In the genomic region with DNA sequence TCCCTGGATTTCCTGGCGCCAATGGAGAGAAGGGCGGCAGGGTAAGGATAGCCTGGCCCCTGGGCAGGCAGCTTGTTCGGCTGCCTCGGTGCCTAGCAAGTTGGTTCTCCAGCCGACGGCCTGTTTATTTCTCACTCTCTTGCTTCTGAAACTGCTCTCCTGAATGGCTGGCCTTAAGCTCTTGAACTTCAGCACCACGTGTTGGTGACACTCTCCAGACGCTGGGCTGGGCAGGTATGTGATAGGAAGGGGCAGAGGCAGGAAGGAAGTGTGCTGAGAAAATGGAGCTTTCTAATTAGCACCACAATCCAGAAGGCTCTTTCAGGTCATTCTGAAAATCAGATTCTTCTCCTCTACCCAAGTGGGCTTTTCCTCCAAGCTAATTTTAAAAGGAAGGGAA, we compare ENCODE assay signal across 22 cellular contexts.
A peak's percentile ranks its signal among the peaks of the same experiment; 100 is the strongest.
DNase-seq lines count a peak whose midpoint lies in the region; ATAC-seq, FAIRE-seq and TF ChIP-seq lines count a peak whose summit lies in the region.
"Had no signal": no experiment of that assay in that cellular context is flagged by ENCODE, and none has a peak within 500 bp of the region (broad histone marks: within the 10 kb centered on the region; RNA-seq: fewer than 3 reads in every experiment).

No MANE protein-coding gene starts in this region.

- CTCF ChIA-PET in WTC11 (lab: Charles Lee), result interaction anchor here (0.8 to 1.8 kb wide), 3 partner anchors 10 to 100 kb away, joined by 3 to 16 read pairs (median 4); no protein-coding TSS in a partner anchor
- CTCF ChIA-PET in HepG2 (lab: Yijun Ruan, JAX; ENCODE audit: low intra/inter-chr PET ratio, low total read pairs), result no interaction called here

- no peak for DNase-seq in body of pancreas
- DNase-seq in cardiac muscle cell (ENCODE audit: low read depth in 1 of 2, low spot score in 1 of 2), result peak in 1 of 2 donors; percentile 94
- no peak for DNase-seq in WTC11 (ENCODE audit: low spot score)
- no peak for DNase-seq in HPDE6-E6E7 (ENCODE audit: extremely low spot score)
- no peak for DNase-seq in HepG2 (ENCODE audit: low spot score)
- no peak for DNase-seq in activated CD4-positive, alpha-beta T cell treated with anti-CD3 and anti-CD28 coated beads, Interleukin-2, amount 50 U/mL, for 4 hours
- DNase-seq: ACHN; C1 segment of cervical spinal cord; CD8-positive, alpha-beta memory T cell; DMS53; EL; MV-4-11; NCI-H1694 treated with DMSO at 0.1 percent for 48 hours; NK-92 treated with Interleukin-12 subunit alpha and Interleukin-12 subunit beta, amount 100 ng/mL, for 24 hours; Peyer's patch; SHP77 had no signal

- no peak overlapping the region for H3K4me3 Mint-ChIP-seq in WTC11
- H3K4me3 Mint-ChIP-seq: GM23338 had no signal

- TF ChIP-seq RAD21 in HepG2 (CRISPR knock-in tag; IDR thresholded peaks at IDR 0.05), result no peak

- H4K20me1 ChIP-seq in HepG2 (ENCODE audit: insufficient read depth, low read length), result no peaks in the 10 kb centered on the region

- TF ChIP-seq EP300 in HepG2 (IDR thresholded peaks at IDR 0.05; ENCODE audit: low read depth in 2 of 2, low read length in 2 of 2) (no peak), HepG2 (CRISPR knock-in tag; IDR thresholded peaks at IDR 0.05; ENCODE audit: borderline replicate concordance) (no peak)

- no peaks in the 10 kb centered on the region for H3K36me3 ChIP-seq in body of pancreas (replicated peaks in 1 of 2; ENCODE audit: insufficient read depth in 1 of 2, low read depth in 2 of 2)
- no peaks in the 10 kb centered on the region for H3K36me3 ChIP-seq in cardiac muscle cell
- peaks cover 87% of the 10 kb centered on the region for H3K36me3 ChIP-seq in mesodermal cell (ENCODE audit: control insufficient read depth, insufficient read depth, low read length)
- H3K36me3 ChIP-seq in HepG2 (replicated peaks in 1 of 2; ENCODE audit: control insufficient read depth in 1 of 2, insufficient read depth in 2 of 2, low read length in 2 of 2), result no peaks in the 10 kb centered on the region

- no peak overlapping the region for H3K27ac ChIP-seq in body of pancreas
- peak overlapping the region; percentile 97 for H3K27ac ChIP-seq in cardiac muscle cell
- H3K27ac ChIP-seq in mesodermal cell (ENCODE audit: low read depth, low read length, severe bottlenecking), result peak overlapping the region; percentile 10
- H3K27ac ChIP-seq in HepG2 (ENCODE audit: extremely low read length, insufficient read depth, low read length), result no peak overlapping the region

- H3K4me2 ChIP-seq in HepG2 (ENCODE audit: low read depth, low read length), result no peak overlapping the region
- H3K4me2 ChIP-seq: GM23338 had no signal

- no peak for TF ChIP-seq CTCF in body of pancreas (IDR thresholded peaks at IDR 0.05)
- no peak for TF ChIP-seq CTCF in cardiac muscle cell (IDR thresholded peaks at IDR 0.05; ENCODE audit: low read depth, low read length)
- TF ChIP-seq CTCF in WTC11 (IDR thresholded peaks at IDR 0.05), result no peak
- no peak for TF ChIP-seq CTCF in HepG2 (CRISPR knock-in tag; IDR thresholded peaks at IDR 0.05)

- no peak overlapping the region for H3K9ac ChIP-seq in HepG2 (ENCODE audit: insufficient read depth, low read depth, low read length)

- POLR2A ChIA-PET in WTC11 (lab: Charles Lee) (interaction anchor here (0.5 kb wide), 1 partner anchor 519 kb away, joined by 3 read pairs; no protein-coding TSS in a partner anchor), HepG2 (lab: Yijun Ruan, JAX) (no interaction called here)

- no peaks in the 10 kb centered on the region for H3K79me2 ChIP-seq in HepG2 (ENCODE audit: insufficient read depth, low read length)

- intact Hi-C loops in body of pancreas (cut with DNase I) (loop anchor here (10.0 kb wide), 1 partner anchor 626 kb away; no protein-coding TSS in a partner anchor), HepG2 (cut with micrococcal nuclease; ENCODE audit: unreplicated experiment) (no loop called here)

- no peaks in the 10 kb centered on the region for H3K9me3 ChIP-seq in body of pancreas
- no peaks in the 10 kb centered on the region for H3K9me3 ChIP-seq in cardiac muscle cell (ENCODE audit: low read depth)
- no peaks in the 10 kb centered on the region for H3K9me3 ChIP-seq in mesodermal cell (ENCODE audit: control insufficient read depth, low read length)
- H3K9me3 ChIP-seq in HepG2 (ENCODE audit: low read length), result no peaks in the 10 kb centered on the region
- H3K9me3 ChIP-seq: Peyer's patch had no signal

- no peaks in the 10 kb centered on the region for H3K27me3 Mint-ChIP-seq in WTC11 (ENCODE audit: low read depth)

- H3K27me3 ChIP-seq in body of pancreas (no peaks in the 10 kb centered on the region), cardiac muscle cell (no peaks in the 10 kb centered on the region), HepG2 (ENCODE audit: control insufficient read depth in 1 of 2, insufficient read depth in 2 of 2, low read length in 2 of 2) (peaks cover 8 to 48% of the 10 kb centered on the region in 2 experiments; a peak in 4 of 5 replicates)
- H3K27me3 ChIP-seq: Peyer's patch had no signal

- no peaks in the 10 kb centered on the region for H3K9me3 Mint-ChIP-seq in WTC11
- H3K9me3 Mint-ChIP-seq: CD8-positive, alpha-beta memory T cell; GM23338 had no signal

- no peaks in the 10 kb centered on the region for H3K36me3 Mint-ChIP-seq in WTC11
- H3K36me3 Mint-ChIP-seq: CD8-positive, alpha-beta memory T cell had no signal

- H3K27ac Mint-ChIP-seq in WTC11, result no peak overlapping the region; the same call in 1 of the 2 replicates
- H3K27ac Mint-ChIP-seq: CD8-positive, alpha-beta memory T cell; GM23338 had no signal

- peak; percentile 30 for ATAC-seq in body of pancreas
- no peak for ATAC-seq in WTC11
- no peak for ATAC-seq in HepG2
- ATAC-seq: GM23338, HCT116, K562 had no signal

- in situ Hi-C loops in HepG2 (cut with HindIII; ENCODE audit: extremely low pct_ligation_motif_present, low pct_unique_long_range_greater_than_20kb), result no loop called here

- peaks cover 18% of the 10 kb centered on the region for H3K4me1 Mint-ChIP-seq in WTC11
- H3K4me1 Mint-ChIP-seq: CD8-positive, alpha-beta memory T cell had no signal

- BruUV-seq in HepG2 (replicated peaks; lab: Mats Ljungman, UMichigan), result no TSS peak

- no peak overlapping the region for H2AFZ ChIP-seq in HepG2 (ENCODE audit: low read length)
- H2AFZ ChIP-seq: GM23338 had no signal

- H3K4me3 ChIP-seq in body of pancreas, result no peak overlapping the region
- no peak overlapping the region for H3K4me3 ChIP-seq in cardiac muscle cell
- no peak overlapping the region for H3K4me3 ChIP-seq in mesodermal cell (ENCODE audit: extremely low read depth, insufficient read depth, low read length, poor library complexity, severe bottlenecking)
- H3K4me3 ChIP-seq in HepG2 (replicated peaks in 1 of 3; ENCODE audit: insufficient read depth in 1 of 3, low read depth in 2 of 3, low read length in 3 of 3), result no peak overlapping the region
- H3K4me3 ChIP-seq: GM23338, K562, Peyer's patch had no signal

- 56 to 64% methylated on average over 8 of the region's 8 CpGs for WGBS in body of pancreas, 2 donors
- WGBS in mesodermal cell (ENCODE audit: insufficient coverage in 2 of 2), 2 experiments, result 84 to 100% methylated on average over 6 of the region's 8 CpGs
- WGBS in HepG2 (ENCODE audit: low lambda C conversion rate), result 5% methylated on average over 7 of the region's 8 CpGs

- TF ChIP-seq POLR2A in body of pancreas (IDR thresholded peaks at IDR 0.05) (no peak), HepG2 (IDR thresholded peaks at IDR 0.05; ENCODE audit: insufficient read depth in 1 of 2, low read depth in 2 of 2, low read length in 2 of 2) (no peak)

- no peaks in the 10 kb centered on the region for H3K4me1 ChIP-seq in body of pancreas
- H3K4me1 ChIP-seq in cardiac muscle cell (ENCODE audit: low read depth), result peaks cover 22% of the 10 kb centered on the region
- H3K4me1 ChIP-seq in mesodermal cell (ENCODE audit: control insufficient read depth, insufficient read depth, low read length, poor library complexity, severe bottlenecking), result no peaks in the 10 kb centered on the region
- no peaks in the 10 kb centered on the region for H3K4me1 ChIP-seq in HepG2 (ENCODE audit: insufficient read depth, low read length)
- H3K4me1 ChIP-seq: Peyer's patch had no signal

- FAIRE-seq in HepG2 (lab: Jason Lieb, UNC), result no peak
- FAIRE-seq: GM12891, GM19239, K562 had no signal

TF ChIP-seq in HepG2, 621 proteins besides CTCF, POLR2A, EP300 and RAD21 (continues in another document):
- TF ChIP-seq ESRRA (CRISPR knock-in tag; IDR thresholded peaks at IDR 0.05; ENCODE audit: low read depth), result no peak
- TF ChIP-seq ZNF282 (IDR thresholded peaks at IDR 0.05; ENCODE audit: partially characterized antibody), result no peak
- no peak for TF ChIP-seq NFE2L1 (CRISPR knock-in tag; IDR thresholded peaks at IDR 0.05; ENCODE audit: borderline replicate concordance)
- TF ChIP-seq RFX1 (IDR thresholded peaks at IDR 0.05), result no peak
- TF ChIP-seq, protein P1, sequence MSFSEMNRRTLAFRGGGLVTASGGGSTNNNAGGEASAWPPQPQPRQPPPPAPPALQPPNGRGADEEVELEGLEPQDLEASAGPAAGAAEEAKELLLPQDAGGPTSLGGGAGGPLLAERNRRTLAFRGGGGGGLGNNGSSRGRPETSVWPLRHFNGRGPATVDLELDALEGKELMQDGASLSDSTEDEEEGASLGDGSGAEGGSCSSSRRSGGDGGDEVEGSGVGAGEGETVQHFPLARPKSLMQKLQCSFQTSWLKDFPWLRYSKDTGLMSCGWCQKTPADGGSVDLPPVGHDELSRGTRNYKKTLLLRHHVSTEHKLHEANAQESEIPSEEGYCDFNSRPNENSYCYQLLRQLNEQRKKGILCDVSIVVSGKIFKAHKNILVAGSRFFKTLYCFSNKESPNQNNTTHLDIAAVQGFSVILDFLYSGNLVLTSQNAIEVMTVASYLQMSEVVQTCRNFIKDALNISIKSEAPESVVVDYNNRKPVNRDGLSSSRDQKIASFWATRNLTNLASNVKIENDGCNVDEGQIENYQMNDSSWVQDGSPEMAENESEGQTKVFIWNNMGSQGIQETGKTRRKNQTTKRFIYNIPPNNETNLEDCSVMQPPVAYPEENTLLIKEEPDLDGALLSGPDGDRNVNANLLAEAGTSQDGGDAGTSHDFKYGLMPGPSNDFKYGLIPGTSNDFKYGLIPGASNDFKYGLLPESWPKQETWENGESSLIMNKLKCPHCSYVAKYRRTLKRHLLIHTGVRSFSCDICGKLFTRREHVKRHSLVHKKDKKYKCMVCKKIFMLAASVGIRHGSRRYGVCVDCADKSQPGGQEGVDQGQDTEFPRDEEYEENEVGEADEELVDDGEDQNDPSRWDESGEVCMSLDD (CRISPR knock-in tag; IDR thresholded peaks at IDR 0.05; ENCODE audit: borderline replicate concordance), result no peak
- no peak for TF ChIP-seq FOSL1 (CRISPR knock-in tag; IDR thresholded peaks at IDR 0.05; ENCODE audit: borderline replicate concordance)
- TF ChIP-seq GFI1 (CRISPR knock-in tag; IDR thresholded peaks at IDR 0.05; ENCODE audit: borderline replicate concordance), result no peak
- no peak for TF ChIP-seq PHF20 (CRISPR knock-in tag; IDR thresholded peaks at IDR 0.05)

Comparison
In these comparisons a context has a peak if more than half of its experiments do, and no peak if none do; other contexts are left out.
1. H3K27ac ChIP-seq: peak in cardiac muscle cell (single experiment) and mesodermal cell (single experiment); none in body of pancreas (0 of 4) and HepG2 (single experiment).